10 cellular contexts compared by ENCODE assay signal in genomic region chrX:150543230-150544155, GRCh38. TPM values are rescaled to one million over a fixed set of nuclear protein-coding genes. Genes with fewer than 3 reads are reported as not detected.
A peak's percentile ranks its signal among the peaks of the same experiment; 100 is the strongest.
DNase-seq lines count a peak whose midpoint lies in the region; ATAC-seq lines count a peak whose summit lies in the region.
"Had no signal": no experiment of that assay in that cellular context is flagged by ENCODE, and none has a peak within 500 bp of the region (broad histone marks: within the 10 kb centered on the region; RNA-seq: fewer than 3 reads in every experiment).

No MANE protein-coding gene starts in this region.

- H3K4me1 Mint-ChIP-seq in naive B cell, result peaks cover 34 to 50% (median 36%) of the 10 kb centered on the region in 3 donors

- peak; percentile 41 for ATAC-seq in GM18519 (IDR thresholded peaks at IDR 0.05; ENCODE audit: low FRiP score, unreplicated experiment)
- ATAC-seq in GM21529 (IDR thresholded peaks at IDR 0.05; ENCODE audit: unreplicated experiment), result peak; percentile 54
- ATAC-seq in HG03175 (IDR thresholded peaks at IDR 0.05; ENCODE audit: unreplicated experiment), result peak; percentile 55
- peak; percentile 64 to 72 for ATAC-seq in naive B cell (ENCODE audit: low read depth in 2 of 2)

- peak overlapping the region in 5 of 8 donors; percentile 5 to 40 (median 27) for H3K4me3 Mint-ChIP-seq in naive B cell

- peak overlapping the region in 5 of 6 donors; percentile 16 to 95 (median 54) for H3K27ac Mint-ChIP-seq in naive B cell

- H3K36me3 Mint-ChIP-seq in naive B cell, result no peaks in the 10 kb centered on the region

- H3K9me3 Mint-ChIP-seq in naive B cell, result peaks cover 0 to 3% (median 0%) of the 10 kb centered on the region in 7 donors

- no peaks in the 10 kb centered on the region for H3K27me3 Mint-ChIP-seq in naive B cell

- DNase-seq in naive B cell (no peak), NCI-H1048 (lab: John Stamatoyannopoulos, UW) (no peak), GM03348 (ENCODE audit: low spot score) (no peak), NCI-H446 treated with DMSO at 0.1 percent for 48 hours (lab: John Stamatoyannopoulos, UW) (no peak), ecto neural progenitor cell (ENCODE audit: low spot score) (no peak)
- DNase-seq: NCI-H1694, retina had no signal

RNA-seq across cellular contexts. Expression of gene MTM1, which starts 24.9 kb away (rescaled TPM):
- polyA plus RNA-seq in naive B cell (ENCODE audit: low read depth in 6 of 6), result 10 to 100 TPM; 18.4 to 30.7 (median 26.9) TPM
